16 cellular contexts compared by ENCODE assay signal in genomic region chr9:133208171-133208879, GRCh38. TPM values are rescaled to one million over a fixed set of nuclear protein-coding genes. Genes with fewer than 3 reads are reported as not detected.
"Had no signal": no experiment of that assay in that cellular context is flagged by ENCODE, and none has a peak within 500 bp of the region (broad histone marks: within the 10 kb centered on the region; RNA-seq: fewer than 3 reads in every experiment).

No MANE protein-coding gene starts in this region.

RNA-seq across cellular contexts. Expression of gene OBP2B, which starts 0.7 kb away (rescaled TPM):
- total RNA-seq: hepatocyte; kidney epithelial cell; left ventricle myocardium inferior; lung microvascular endothelial cell; mucosa of gallbladder; naive thymus-derived CD8-positive, alpha-beta T cell; neural crest cell; occipital lobe; right cardiac atrium; skeletal muscle tissue; smooth muscle cell; subcutaneous adipose tissue; tibial nerve; uterus had no signal
- polyA plus RNA-seq: heart right ventricle; hepatocyte; naive thymus-derived CD8-positive, alpha-beta T cell; ovary; right cardiac atrium; smooth muscle cell had no signal

RNA-seq across cellular contexts. Expression of gene GBGT1, which starts 44.6 kb away (rescaled TPM):
- polyA plus RNA-seq: naive thymus-derived CD8-positive, alpha-beta T cell had no signal
